8 cellular contexts compared by ENCODE assay signal in the genomic region with DNA sequence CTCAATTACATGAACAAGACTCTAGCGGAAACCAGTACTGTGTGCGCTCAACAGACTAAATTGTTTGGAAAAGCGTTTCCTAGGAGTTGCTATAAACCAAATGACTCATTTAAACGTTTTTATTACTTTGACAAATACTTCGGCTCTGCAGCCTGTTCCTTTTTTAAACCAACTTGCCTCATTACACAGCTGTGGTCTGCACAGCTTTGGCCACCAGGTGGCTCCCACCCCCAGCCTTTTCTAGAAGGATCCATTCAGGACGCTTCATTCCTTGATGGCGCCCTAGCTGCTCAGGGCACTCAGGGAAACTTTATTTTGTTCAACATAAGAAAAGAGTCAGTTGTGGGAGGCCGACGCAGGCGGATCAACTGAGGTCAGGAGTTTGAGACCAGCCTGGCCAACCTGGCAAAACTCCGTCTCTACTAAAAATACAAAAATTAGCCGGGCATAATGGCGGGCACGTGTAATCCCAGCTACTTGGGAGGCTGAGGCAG. TPM values are rescaled to one million over a fixed set of nuclear protein-coding genes. Genes with fewer than 3 reads are reported as not detected.
A peak's percentile ranks its signal among the peaks of the same experiment; 100 is the strongest.
DNase-seq lines count a peak whose midpoint lies in the region; ATAC-seq, FAIRE-seq and TF ChIP-seq lines count a peak whose summit lies in the region.

No MANE protein-coding gene starts in this region.

- POLR2A ChIA-PET in IMR-90 (lab: Charles Lee; ENCODE audit: unreplicated experiment) = interaction anchor here (0.6 kb wide), 1 partner anchor 114 kb away, joined by 3 read pairs; no protein-coding TSS in a partner anchor

- no peak overlapping the region for H4K91ac ChIP-seq in IMR-90 (ENCODE audit: insufficient read depth, low read depth, low read length)

- H2AFZ ChIP-seq in IMR-90 (replicated peaks; ENCODE audit: low read length, poor library complexity) = peak overlapping the region; percentile 87

- peak; percentile 98 for TF ChIP-seq RAD21 in IMR-90 (IDR thresholded peaks at IDR 0.05; ENCODE audit: low read length)

- in situ Hi-C loops in IMR-90 (cut with MboI; ENCODE audit: low sequenced_read_pairs) = loop anchor here (5.0 to 10.0 kb wide), 2 partner anchors 184 to 531 kb away; no protein-coding TSS in a partner anchor

- no peak overlapping the region for H4K5ac ChIP-seq in IMR-90 (ENCODE audit: low read depth, low read length)

- H2BK15ac ChIP-seq in IMR-90 (ENCODE audit: low read depth, low read length) = no peak overlapping the region

- H2BK120ac ChIP-seq in IMR-90 (ENCODE audit: low read depth, low read length) = peak overlapping the region; percentile 67

- TF ChIP-seq CTCF in 22Rv1 (IDR thresholded peaks at IDR 0.05) (peak; percentile 93), IMR-90 (conservative IDR thresholded peaks at IDR 0.05; ENCODE audit: low read depth, low read length) (peak; percentile 98), fibroblast of mammary gland (conservative IDR thresholded peaks at IDR 0.05; ENCODE audit: control insufficient read depth, insufficient read depth, low read depth, low read length) (peak; percentile 97)

- 0% methylated on average over 4 of the region's 14 CpGs; no CpG with 5 or more reads in 1 of the 2 experiments for WGBS in IMR-90 (ENCODE audit: extremely low coverage in 2 of 2, insufficient read length in 1 of 2), 2 experiments

- dilution Hi-C loops in IMR-90 (cut with HindIII; ENCODE audit: low sequenced_read_pairs, unreplicated experiment) = no loop called here

- no peak for TF ChIP-seq POLR2A in GM12891 (IDR thresholded peaks at IDR 0.05; ENCODE audit: low read depth, low read length)
- TF ChIP-seq POLR2A in IMR-90 (IDR thresholded peaks at IDR 0.05; ENCODE audit: low read depth, low read length) = no peak

- peak; percentile 97 for ATAC-seq in IMR-90 (ENCODE audit: low read depth)
- peak; percentile 88 to 94 for ATAC-seq in activated T-cell treated with anti-CD3 and anti-CD28 coated beads, Interleukin-2, amount 50 U/mL, for 72 hours (replicated peaks in 1 of 2)
- peak; percentile 65 to 81 for ATAC-seq in natural killer cell treated with Interleukin-12 subunit alpha and Interleukin-12 subunit beta and Interleukin-15 and Interleukin-18, amount 100 ng/mL, for 72 hours
- peak; percentile 74 for ATAC-seq in stimulated activated memory B cell treated with anti-CD40 and anti-IgM and Interleukin-4, amounts not matched to agents 10 μg/mL and 1 μg/mL and 100 μg/mL, for 72 hours

- peak overlapping the region; percentile 63 for H3K4me2 ChIP-seq in IMR-90 (ENCODE audit: low read depth, low read length)

- no peaks in the 10 kb centered on the region for H3K36me3 Mint-ChIP-seq in activated T-cell treated with anti-CD3 and anti-CD28 coated beads, Interleukin-2, amount 50 U/mL, for 72 hours (ENCODE audit: insufficient read depth in 2 of 2)
- no peaks in the 10 kb centered on the region for H3K36me3 Mint-ChIP-seq in natural killer cell treated with Interleukin-12 subunit alpha and Interleukin-12 subunit beta and Interleukin-15 and Interleukin-18, amount 100 ng/mL, for 72 hours
- H3K36me3 Mint-ChIP-seq in stimulated activated memory B cell treated with anti-CD40 and anti-IgM and Interleukin-4, amounts not matched to agents 10 μg/mL and 1 μg/mL and 100 μg/mL, for 72 hours = no peaks in the 10 kb centered on the region

- no peak overlapping the region for H3K18ac ChIP-seq in IMR-90 (ENCODE audit: low read depth, low read length)

- CTCF ChIA-PET in IMR-90 (lab: Yijun Ruan, JAX) = interaction anchor here (0.6 to 1.3 kb wide), 9 partner anchors 14 to 237 kb away, joined by 3 to 5 read pairs (median 4); no protein-coding TSS in a partner anchor

- peaks cover 17% of the 10 kb centered on the region for H3K4me1 Mint-ChIP-seq in activated T-cell treated with anti-CD3 and anti-CD28 coated beads, Interleukin-2, amount 50 U/mL, for 72 hours (ENCODE audit: low read depth)
- peaks cover 6 to 7% of the 10 kb centered on the region in 2 donors for H3K4me1 Mint-ChIP-seq in natural killer cell treated with Interleukin-12 subunit alpha and Interleukin-12 subunit beta and Interleukin-15 and Interleukin-18, amount 100 ng/mL, for 72 hours (ENCODE audit: low read depth in 2 of 2)
- peaks cover 16% of the 10 kb centered on the region for H3K4me1 Mint-ChIP-seq in stimulated activated memory B cell treated with anti-CD40 and anti-IgM and Interleukin-4, amounts not matched to agents 10 μg/mL and 1 μg/mL and 100 μg/mL, for 72 hours

- DNase-seq in GM12891 (ENCODE audit: insufficient read length, low spot score) = peak; percentile 53
- DNase-seq in IMR-90 = peak; percentile 97
- DNase-seq in RKO (ENCODE audit: low spot score) = peak; percentile 93
- peak; percentile 69 to 76 for DNase-seq in activated T-cell treated with anti-CD3 and anti-CD28 coated beads, Interleukin-2, amount 50 U/mL, for 72 hours
- DNase-seq in fibroblast of mammary gland (ENCODE audit: low read depth) = peak; percentile 96
- peak; percentile 78 for DNase-seq in natural killer cell treated with Interleukin-12 subunit alpha and Interleukin-12 subunit beta and Interleukin-15 and Interleukin-18, amount 100 ng/mL, for 72 hours (ENCODE audit: low spot score)

- H3K4me3 Mint-ChIP-seq in activated T-cell treated with anti-CD3 and anti-CD28 coated beads, Interleukin-2, amount 50 U/mL, for 72 hours = peak overlapping the region in 1 of 2 donors; percentile 27
- H3K4me3 Mint-ChIP-seq in natural killer cell treated with Interleukin-12 subunit alpha and Interleukin-12 subunit beta and Interleukin-15 and Interleukin-18, amount 100 ng/mL, for 72 hours = no peak overlapping the region
- H3K4me3 Mint-ChIP-seq in stimulated activated memory B cell treated with anti-CD40 and anti-IgM and Interleukin-4, amounts not matched to agents 10 μg/mL and 1 μg/mL and 100 μg/mL, for 72 hours = no peak overlapping the region

- H3K14ac ChIP-seq in IMR-90 (replicated peaks; ENCODE audit: low read depth, low read length) = no peak overlapping the region

- no peaks in the 10 kb centered on the region for H3K9me3 Mint-ChIP-seq in activated T-cell treated with anti-CD3 and anti-CD28 coated beads, Interleukin-2, amount 50 U/mL, for 72 hours
- no peaks in the 10 kb centered on the region for H3K9me3 Mint-ChIP-seq in natural killer cell treated with Interleukin-12 subunit alpha and Interleukin-12 subunit beta and Interleukin-15 and Interleukin-18, amount 100 ng/mL, for 72 hours
- H3K9me3 Mint-ChIP-seq in stimulated activated memory B cell treated with anti-CD40 and anti-IgM and Interleukin-4, amounts not matched to agents 10 μg/mL and 1 μg/mL and 100 μg/mL, for 72 hours = no peaks in the 10 kb centered on the region

- H2BK5ac ChIP-seq in IMR-90 (ENCODE audit: low read depth, low read length, poor library complexity, severe bottlenecking) = no peak overlapping the region

- H3K4ac ChIP-seq in IMR-90 (ENCODE audit: low read depth, low read length) = peak overlapping the region; percentile 13; the same call in 1 of the 2 replicates

- H3K27ac Mint-ChIP-seq in activated T-cell treated with anti-CD3 and anti-CD28 coated beads, Interleukin-2, amount 50 U/mL, for 72 hours = peak overlapping the region; percentile 69
- no peak overlapping the region for H3K27ac Mint-ChIP-seq in natural killer cell treated with Interleukin-12 subunit alpha and Interleukin-12 subunit beta and Interleukin-15 and Interleukin-18, amount 100 ng/mL, for 72 hours
- no peak overlapping the region for H3K27ac Mint-ChIP-seq in stimulated activated memory B cell treated with anti-CD40 and anti-IgM and Interleukin-4, amounts not matched to agents 10 μg/mL and 1 μg/mL and 100 μg/mL, for 72 hours

- H3K4me1 ChIP-seq in IMR-90 (ENCODE audit: control insufficient read depth, insufficient read depth, low read length) = peaks cover 13% of the 10 kb centered on the region

- H2AK5ac ChIP-seq in IMR-90 (ENCODE audit: low read depth, low read length) = no peak overlapping the region

- peak; percentile 90 for FAIRE-seq in GM12891 (lab: Jason Lieb, UNC)

- no peak overlapping the region for H2BK20ac ChIP-seq in IMR-90 (ENCODE audit: low read depth, low read length)

- BruUV-seq in IMR-90 (replicated peaks; lab: Mats Ljungman, UMichigan) = no TSS peak

- H3K79me1 ChIP-seq in IMR-90 (ENCODE audit: low read depth in 1 of 2, low read length in 2 of 2) = no peaks in the 10 kb centered on the region

- H3K9ac ChIP-seq in IMR-90 (ENCODE audit: low read depth, low read length) = no peak overlapping the region

- H3K56ac ChIP-seq in IMR-90 (ENCODE audit: extremely low read depth, insufficient read depth, low read length) = no peak overlapping the region

- H4K8ac ChIP-seq in IMR-90 (ENCODE audit: low read depth in 2 of 2, low read length in 2 of 2) = peak overlapping the region in 1 of 2 experiments; percentile 50; a peak in 1 of 4 replicates

- H3K27me3 ChIP-seq in IMR-90 (ENCODE audit: control insufficient read depth, insufficient read depth, low read length) = no peaks in the 10 kb centered on the region; the same call in 1 of the 2 replicates

- H3K9me1 ChIP-seq in IMR-90 (ENCODE audit: insufficient read depth, low read length) = no peaks in the 10 kb centered on the region

- peaks cover 40% of the 10 kb centered on the region for H3K27me3 Mint-ChIP-seq in activated T-cell treated with anti-CD3 and anti-CD28 coated beads, Interleukin-2, amount 50 U/mL, for 72 hours (ENCODE audit: low read depth)
- peaks cover 30 to 58% of the 10 kb centered on the region in 2 donors for H3K27me3 Mint-ChIP-seq in natural killer cell treated with Interleukin-12 subunit alpha and Interleukin-12 subunit beta and Interleukin-15 and Interleukin-18, amount 100 ng/mL, for 72 hours
- peaks cover 61% of the 10 kb centered on the region for H3K27me3 Mint-ChIP-seq in stimulated activated memory B cell treated with anti-CD40 and anti-IgM and Interleukin-4, amounts not matched to agents 10 μg/mL and 1 μg/mL and 100 μg/mL, for 72 hours

- H3K36me3 ChIP-seq in IMR-90 (ENCODE audit: control insufficient read depth, insufficient read depth, low read length) = no peaks in the 10 kb centered on the region

- no peak overlapping the region for H2AK9ac ChIP-seq in IMR-90 (replicated peaks; ENCODE audit: low read depth, low read length, poor library complexity)

- H3K23ac ChIP-seq in IMR-90 (ENCODE audit: low read depth, low read length) = no peak overlapping the region

- no peaks in the 10 kb centered on the region for H3K9me3 ChIP-seq in IMR-90 (ENCODE audit: control insufficient read depth, insufficient read depth, low read length)

- no peaks in the 10 kb centered on the region for H4K20me1 ChIP-seq in IMR-90 (ENCODE audit: insufficient read depth, low read length)

- intact Hi-C loops in IMR-90 (cut with micrococcal nuclease) = loop anchor here (1.0 to 5.0 kb wide), 7 partner anchors 54 to 533 kb away; a partner anchor contains a TSS

- H3K4me3 ChIP-seq in IMR-90 (ENCODE audit: insufficient read depth, low read depth, low read length) (no peak overlapping the region), fibroblast of mammary gland (ENCODE audit: control insufficient read depth, low read depth, low read length) (no peak overlapping the region)

- H3K27ac ChIP-seq in 22Rv1 (no peak overlapping the region), IMR-90 (ENCODE audit: insufficient read depth, low read length) (no peak overlapping the region)

RNA-seq across cellular contexts. Expression of a gene that starts 41.0 kb away (rescaled TPM):
- polyA plus RNA-seq in GM12891 (2012; ENCODE audit: low read depth, missing spikeins) = 5.7 TPM
- total RNA-seq in IMR-90 (2012; rRNA removed) = 21.1 and 25.3 TPM in 2 replicates
- 3.8 and 5.0 TPM in 2 replicates for polyA plus RNA-seq in IMR-90 (2012; rRNA removed)
- 0.67 and 0.95 TPM in 2 replicates for polyA plus RNA-seq in IMR-90 (2012; cell fraction: cytosol; rRNA removed)
- 1.1 and 10.1 TPM in 2 replicates for polyA plus RNA-seq in IMR-90 (2012; cell fraction: nucleus; rRNA removed; ENCODE audit: low replicate concordance)
- total RNA-seq in activated T-cell treated with anti-CD3 and anti-CD28 coated beads, Interleukin-2, amount 50 U/mL, for 72 hours = 10 to 100 TPM; 20.8 to 26.8 TPM
- total RNA-seq in natural killer cell treated with Interleukin-12 subunit alpha and Interleukin-12 subunit beta and Interleukin-15 and Interleukin-18, amount 100 ng/mL, for 72 hours = 10 to 100 TPM; 23.0 to 33.5 TPM
